10 cellular contexts compared by ENCODE assay signal in the genomic region with DNA sequence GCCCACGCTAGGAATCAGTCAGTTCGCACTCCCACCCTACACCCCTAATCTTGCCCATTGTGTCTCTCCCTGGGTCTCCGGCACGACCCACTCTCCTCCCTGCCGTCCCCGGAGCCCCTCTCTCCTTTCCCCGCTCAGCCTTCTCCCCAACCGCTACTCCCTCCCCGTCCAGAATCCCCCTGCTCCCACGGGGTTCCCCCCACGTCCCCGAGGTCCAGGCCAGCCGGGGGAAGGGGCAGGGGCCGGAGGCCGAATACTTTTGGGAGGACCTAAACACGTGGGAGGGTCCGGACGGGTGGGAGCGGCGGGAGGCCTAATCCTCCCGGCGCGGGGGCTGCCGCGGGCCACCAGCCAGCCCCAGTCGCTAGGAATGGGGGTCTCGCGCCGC. TPM values are rescaled to one million over a fixed set of nuclear protein-coding genes. Genes with fewer than 3 reads are reported as not detected.
DNase-seq lines count a peak whose midpoint lies in the region; ATAC-seq and TF ChIP-seq lines count a peak whose summit lies in the region.
"Had no signal": no experiment of that assay in that cellular context is flagged by ENCODE, and none has a peak within 500 bp of the region (broad histone marks: within the 10 kb centered on the region; RNA-seq: fewer than 3 reads in every experiment).

No MANE protein-coding gene starts in this region.

- intact Hi-C loops in OCI-LY7 (cut with micrococcal nuclease; ENCODE audit: unreplicated experiment) = no loop called here

- POLR2A ChIA-PET in OCI-LY7 (lab: Charles Lee) = no interaction called here

- peak; percentile 21 for ATAC-seq in stimulated activated naive CD8-positive, alpha-beta T cell treated with anti-CD3 and anti-CD28 coated beads, Interleukin-15, amount 100 ng/mL, for 72 hours
- ATAC-seq in HG03139 (IDR thresholded peaks at IDR 0.05; ENCODE audit: unreplicated experiment) = no peak

- no peaks in the 10 kb centered on the region for H4K20me1 ChIP-seq in OCI-LY7 (ENCODE audit: insufficient read depth, low read length)

- H3K4me1 Mint-ChIP-seq in stimulated activated naive CD8-positive, alpha-beta T cell treated with anti-CD3 and anti-CD28 coated beads, Interleukin-15, amount 100 ng/mL, for 72 hours = peaks cover 33% of the 10 kb centered on the region
- H3K4me1 Mint-ChIP-seq: activated CD4-positive, alpha-beta T cell treated with anti-CD3 and anti-CD28 coated beads, Interleukin-2, amount 10 ng/mL, durations not matched to agents 7 days and 5 days had no signal

- H3K9me2 ChIP-seq in OCI-LY7 (ENCODE audit: insufficient read depth, low read length) = no peaks in the 10 kb centered on the region

- peak overlapping the region; percentile 61 for H3K4me3 ChIP-seq in NT2/D1 (ENCODE audit: insufficient read length, low read depth)
- peak overlapping the region; percentile 64 for H3K4me3 ChIP-seq in fibroblast of pulmonary artery (replicated peaks; ENCODE audit: low read depth, low read length)
- peak overlapping the region; percentile 65 to 70 for H3K4me3 ChIP-seq in mucosa of rectum (ENCODE audit: low read length in 2 of 2)
- no peak overlapping the region for H3K4me3 ChIP-seq in OCI-LY7 (ENCODE audit: low read depth, low read length, poor library complexity, severe bottlenecking)

- peaks cover 47% of the 10 kb centered on the region for H3K27me3 Mint-ChIP-seq in stimulated activated naive CD8-positive, alpha-beta T cell treated with anti-CD3 and anti-CD28 coated beads, Interleukin-15, amount 100 ng/mL, for 72 hours

- no TSS peak for BruUV-seq in OCI-LY7 (replicated peaks; lab: Mats Ljungman, UMichigan)

- peak overlapping the region in 1 of 2 donors; percentile 74 for H3K4me3 Mint-ChIP-seq in stimulated activated naive CD8-positive, alpha-beta T cell treated with anti-CD3 and anti-CD28 coated beads, Interleukin-15, amount 100 ng/mL, for 72 hours
- H3K4me3 Mint-ChIP-seq: activated CD4-positive, alpha-beta T cell treated with anti-CD3 and anti-CD28 coated beads, Interleukin-2, amount 10 ng/mL, durations not matched to agents 7 days and 5 days; CD8-positive, alpha-beta T cell had no signal

- no peak overlapping the region for H3K27ac Mint-ChIP-seq in stimulated activated naive CD8-positive, alpha-beta T cell treated with anti-CD3 and anti-CD28 coated beads, Interleukin-15, amount 100 ng/mL, for 72 hours
- H3K27ac Mint-ChIP-seq: activated CD4-positive, alpha-beta T cell treated with anti-CD3 and anti-CD28 coated beads, Interleukin-2, amount 10 ng/mL, durations not matched to agents 7 days and 5 days; CD8-positive, alpha-beta T cell had no signal

- no peaks in the 10 kb centered on the region for H3K79me2 ChIP-seq in OCI-LY7 (ENCODE audit: insufficient read depth, low read depth, low read length)

- no peak overlapping the region for H3K4me2 ChIP-seq in OCI-LY7 (ENCODE audit: low read length)

- H3K4me1 ChIP-seq in NT2/D1 (ENCODE audit: insufficient read depth, insufficient read length) (peaks cover 22% of the 10 kb centered on the region), mucosa of rectum (ENCODE audit: control insufficient read depth in 2 of 2, insufficient read depth in 2 of 2, low read length in 2 of 2) (peaks cover 17 to 41% of the 10 kb centered on the region in 2 donors), OCI-LY7 (ENCODE audit: insufficient read depth, low read length, poor library complexity, severe bottlenecking) (no peaks in the 10 kb centered on the region)

- peaks cover 0 to 8% of the 10 kb centered on the region in 2 donors for H3K9me3 Mint-ChIP-seq in stimulated activated naive CD8-positive, alpha-beta T cell treated with anti-CD3 and anti-CD28 coated beads, Interleukin-15, amount 100 ng/mL, for 72 hours
- H3K9me3 Mint-ChIP-seq: CD8-positive, alpha-beta T cell had no signal

- DNase-seq in NT2/D1 (ENCODE audit: low read depth, low spot score) (no peak), fibroblast of pulmonary artery (ENCODE audit: low read depth) (no peak), OCI-LY7 (ENCODE audit: low spot score) (no peak), kidney tubule cell (ENCODE audit: low spot score) (no peak)
- no peak for DNase-seq in stimulated activated naive CD8-positive, alpha-beta T cell treated with anti-CD3 and anti-CD28 coated beads, Interleukin-15, amount 100 ng/mL, for 72 hours
- no peak for DNase-seq in activated CD8-positive, alpha-beta memory T cell treated with anti-CD3 and anti-CD28 coated beads, Interleukin-2, amount 50 U/mL, for 48 hours
- DNase-seq: activated CD4-positive, alpha-beta T cell treated with anti-CD3 and anti-CD28 coated beads, Interleukin-2, amount 10 ng/mL, durations not matched to agents 7 days and 5 days; CD8-positive, alpha-beta T cell had no signal

- CTCF ChIA-PET in OCI-LY7 (lab: Charles Lee; ENCODE audit: unreplicated experiment) = no interaction called here

- H3K27ac ChIP-seq in mucosa of rectum (ENCODE audit: low read depth in 2 of 2, low read length in 2 of 2) = peak overlapping the region; percentile 11 to 75
- H3K27ac ChIP-seq in OCI-LY7 (ENCODE audit: low read depth, low read length, poor library complexity, severe bottlenecking) = no peak overlapping the region

- TF ChIP-seq CTCF in fibroblast of pulmonary artery (IDR thresholded peaks at IDR 0.05; ENCODE audit: low read length, missing control alignments) (no peak), OCI-LY7 (conservative IDR thresholded peaks at IDR 0.05; ENCODE audit: low read length) (no peak)

- H3K27me3 ChIP-seq in NT2/D1 (ENCODE audit: insufficient read depth, insufficient read length) = peaks cover 21% of the 10 kb centered on the region
- H3K27me3 ChIP-seq in mucosa of rectum (ENCODE audit: control insufficient read depth in 2 of 2, insufficient read depth in 2 of 2, low read length in 2 of 2) = peaks cover 0 to 4% of the 10 kb centered on the region in 2 donors

- peaks cover 41% of the 10 kb centered on the region for H3K36me3 ChIP-seq in NT2/D1 (ENCODE audit: insufficient read depth, insufficient read length, low read length)
- H3K36me3 ChIP-seq in mucosa of rectum (ENCODE audit: control insufficient read depth in 2 of 2, insufficient read depth in 2 of 2, low read length in 2 of 2) = peaks cover 0 to 4% of the 10 kb centered on the region in 2 donors
- H3K36me3 ChIP-seq in OCI-LY7 (ENCODE audit: insufficient read depth, low read length) = no peaks in the 10 kb centered on the region

- H3K9me3 ChIP-seq in NT2/D1 (ENCODE audit: insufficient read depth, low read length) (peaks cover 17% of the 10 kb centered on the region), mucosa of rectum (ENCODE audit: control insufficient read depth in 2 of 2, low read length in 2 of 2) (no peaks in the 10 kb centered on the region), OCI-LY7 (ENCODE audit: low read length) (peaks cover 8% of the 10 kb centered on the region; the same call in 1 of the 2 replicates)

- H3K9ac ChIP-seq in NT2/D1 (ENCODE audit: insufficient read length, low read depth) = peak overlapping the region; percentile 87
- peak overlapping the region; percentile 60 to 67 for H3K9ac ChIP-seq in mucosa of rectum (ENCODE audit: low read depth in 1 of 2, low read length in 2 of 2)

- no peak overlapping the region for H2AFZ ChIP-seq in OCI-LY7 (ENCODE audit: low read length)

RNA-seq across cellular contexts. Expression of gene RARRES2, which starts 0.6 kb away (rescaled TPM):
- total RNA-seq in OCI-LY7 (2014; rRNA removed; shearing (Covaris generic)) = 0.08 TPM in 1 of 2 replicates, not detected in the other
- total RNA-seq in OCI-LY7 (2022) = not detected in 2 replicates
- total RNA-seq: activated CD4-positive, alpha-beta T cell treated with anti-CD3 and anti-CD28 coated beads, Interleukin-2, amount 10 ng/mL, durations not matched to agents 7 days and 5 days; CD8-positive, alpha-beta T cell had no signal

RNA-seq across cellular contexts. Expression of gene ACTR3C, which starts 17.5 kb away (rescaled TPM):
- total RNA-seq in OCI-LY7 (2014; rRNA removed; shearing (Covaris generic)) = 5.4 TPM in 1 of 2 replicates, not detected in the other
- not detected in 2 replicates for total RNA-seq in OCI-LY7 (2022)

RNA-seq across cellular contexts. Expression of gene LRRC61, which starts 17.7 kb away (rescaled TPM):
- not detected in 2 replicates for total RNA-seq in OCI-LY7 (2014; rRNA removed; shearing (Covaris generic))
- not detected in 2 replicates for total RNA-seq in OCI-LY7 (2022)

RNA-seq across cellular contexts. Expression of gene REPIN1, which starts 27.8 kb away (rescaled TPM):
- 36.9 and 46.2 TPM in 2 replicates for total RNA-seq in OCI-LY7 (2014; rRNA removed; shearing (Covaris generic))
- 19.0 and 21.7 TPM in 2 replicates for total RNA-seq in OCI-LY7 (2022)

RNA-seq across cellular contexts. Expression of gene ZNF775, which starts 38.3 kb away (rescaled TPM):
- 4.7 and 5.5 TPM in 2 replicates for total RNA-seq in OCI-LY7 (2014; rRNA removed; shearing (Covaris generic))
- total RNA-seq in OCI-LY7 (2022) = 6.5 and 7.7 TPM in 2 replicates
